In genomic region chr11:47160753-47161133, GRCh38 we compare ENCODE assay signal across 14 cellular contexts. TPM values are rescaled to one million over a fixed set of nuclear protein-coding genes. Genes with fewer than 3 reads are reported as not detected.
DNase-seq lines count a peak whose midpoint lies in the region; ATAC-seq, FAIRE-seq and TF ChIP-seq lines count a peak whose summit lies in the region.
"Had no signal": no experiment of that assay in that cellular context is flagged by ENCODE, and none has a peak within 500 bp of the region (broad histone marks: within the 10 kb centered on the region; RNA-seq: fewer than 3 reads in every experiment).

No MANE protein-coding gene starts in this region.

- no peak overlapping the region for H3K27ac Mint-ChIP-seq in activated naive CD4-positive, alpha-beta T cell treated with anti-CD3 and anti-CD28 coated beads, Interleukin-2, amount 50 U/mL, for 72 hours
- peak overlapping the region; percentile 33 for H3K27ac Mint-ChIP-seq in neural progenitor cell
- H3K27ac Mint-ChIP-seq: activated naive CD4-positive, alpha-beta T cell treated with anti-CD3 and anti-CD28 coated beads for 36 hours; dendritic cell treated with granulocyte-macrophage colony-stimulating factor and Interleukin-4, amounts not matched to agents 40 ng/mL and 50 ng/mL, for 4 days; nephron progenitor cell had no signal

- H3K4me3 ChIP-seq in K562: no peak overlapping the region
- H3K4me3 ChIP-seq in neural progenitor cell: no peak overlapping the region
- H3K4me3 ChIP-seq in Karpas-422 (ENCODE audit: low read length): no peak overlapping the region
- H3K4me3 ChIP-seq: lung, PC-9 had no signal

- H3K9me3 Mint-ChIP-seq in activated naive CD4-positive, alpha-beta T cell treated with anti-CD3 and anti-CD28 coated beads, Interleukin-2, amount 50 U/mL, for 72 hours: no peaks in the 10 kb centered on the region
- no peaks in the 10 kb centered on the region for H3K9me3 Mint-ChIP-seq in neural progenitor cell
- H3K9me3 Mint-ChIP-seq: activated naive CD4-positive, alpha-beta T cell treated with anti-CD3 and anti-CD28 coated beads for 36 hours; dendritic cell treated with granulocyte-macrophage colony-stimulating factor and Interleukin-4, amounts not matched to agents 40 ng/mL and 50 ng/mL, for 4 days; nephron progenitor cell had no signal

- H3K9me1 ChIP-seq in K562 (ENCODE audit: control insufficient read depth, insufficient read depth, low read length): peaks cover 2% of the 10 kb centered on the region

- no peak for TF ChIP-seq RAD21 in K562 (CRISPR knock-in tag; conservative IDR thresholded peaks at IDR 0.05 in 1 of 2, IDR thresholded peaks at IDR 0.05 in 1 of 2)

- CTCF ChIA-PET in K562 (lab: Yijun Ruan, JAX; ENCODE audit: low intra/inter-chr PET ratio): interaction anchor here (0.5 to 3.9 kb wide), 5 partner anchors 98 to 334 kb away, joined by 3 to 27 read pairs (median 3); no protein-coding TSS in a partner anchor

- peaks cover 29% of the 10 kb centered on the region for H3F3A ChIP-seq in neural progenitor cell (ENCODE audit: low read depth)

- peaks cover 3% of the 10 kb centered on the region for H3K4me1 Mint-ChIP-seq in neural progenitor cell

- DNase-seq in activated naive CD4-positive, alpha-beta T cell treated with anti-CD3 and anti-CD28 coated beads, Interleukin-2, amount 50 U/mL, for 72 hours (ENCODE audit: low spot score in 2 of 2): no peak
- no peak for DNase-seq in activated naive CD4-positive, alpha-beta T cell (lab: John Stamatoyannopoulos, UW)
- DNase-seq in K562 (ENCODE audit: extremely low read depth in 1 of 4, low spot score in 3 of 4): peak in 1 of 4 experiments; percentile 16
- DNase-seq in neural progenitor cell (ENCODE audit: low spot score): no peak
- DNase-seq in Karpas-422: no peak
- DNase-seq in NCI-H1930 (lab: John Stamatoyannopoulos, UW): no peak

- H3K4me2 ChIP-seq in K562 (ENCODE audit: insufficient read depth, low read length): no peak overlapping the region
- H3K4me2 ChIP-seq in neural progenitor cell: no peak overlapping the region
- no peak overlapping the region for H3K4me2 ChIP-seq in Karpas-422 (ENCODE audit: low read depth, low read length, poor library complexity, severe bottlenecking)
- H3K4me2 ChIP-seq: PC-9 had no signal

- peaks cover 27% of the 10 kb centered on the region; the same call in 2 of the 3 replicates for H3K36me3 ChIP-seq in K562 (ENCODE audit: control insufficient read depth, insufficient read depth, low read length)
- H3K36me3 ChIP-seq in neural progenitor cell: no peaks in the 10 kb centered on the region
- no peaks in the 10 kb centered on the region; the same call in 1 of the 2 replicates for H3K36me3 ChIP-seq in Karpas-422 (ENCODE audit: insufficient read depth, low read length)

- H3K4me1 ChIP-seq in K562 (replicated peaks in 1 of 2; ENCODE audit: control insufficient read depth in 2 of 2, insufficient read depth in 2 of 2, low read length in 2 of 2) (peaks cover 0 to 21% of the 10 kb centered on the region in 2 experiments; a peak in 2 of 5 replicates), neural progenitor cell (no peaks in the 10 kb centered on the region), Karpas-422 (ENCODE audit: low read length) (no peaks in the 10 kb centered on the region)

- intact Hi-C loops in K562 (cut with micrococcal nuclease): loop anchor here (2.0 kb wide), 1 partner anchor 272 kb away; no protein-coding TSS in a partner anchor

- no peaks in the 10 kb centered on the region for H3K36me3 Mint-ChIP-seq in activated naive CD4-positive, alpha-beta T cell treated with anti-CD3 and anti-CD28 coated beads, Interleukin-2, amount 50 U/mL, for 72 hours
- peaks cover 9% of the 10 kb centered on the region for H3K36me3 Mint-ChIP-seq in neural progenitor cell

- H3K27me3 ChIP-seq in K562 (ENCODE audit: control insufficient read depth in 2 of 2, insufficient read depth in 2 of 2, low read length in 2 of 2) (no peaks in the 10 kb centered on the region), neural progenitor cell (no peaks in the 10 kb centered on the region), Karpas-422 (ENCODE audit: low read length) (no peaks in the 10 kb centered on the region)

- no peak for TF ChIP-seq POLR2A in K562 (conservative IDR thresholded peaks at IDR 0.05)

- no peak for FAIRE-seq in K562 (lab: Jason Lieb, UNC)

- H3K27ac ChIP-seq in K562 (ENCODE audit: extremely low read depth, low read depth, low read length) (no peak overlapping the region), neural progenitor cell (no peak overlapping the region), Karpas-422 (ENCODE audit: low read length) (no peak overlapping the region)
- H3K27ac ChIP-seq: PC-9, VCaP had no signal

- no peak overlapping the region for H3K4me3 Mint-ChIP-seq in neural progenitor cell
- H3K4me3 Mint-ChIP-seq: activated naive CD4-positive, alpha-beta T cell treated with anti-CD3 and anti-CD28 coated beads for 36 hours; dendritic cell treated with granulocyte-macrophage colony-stimulating factor and Interleukin-4, amounts not matched to agents 40 ng/mL and 50 ng/mL, for 4 days; nephron progenitor cell had no signal

- H3K9me3 ChIP-seq in K562 (replicated peaks; ENCODE audit: control insufficient read depth, insufficient read depth, low read depth, low read length) (no peaks in the 10 kb centered on the region), neural progenitor cell (ENCODE audit: low read depth) (no peaks in the 10 kb centered on the region), Karpas-422 (ENCODE audit: low read length) (no peaks in the 10 kb centered on the region)

- H3K79me2 ChIP-seq in K562 (ENCODE audit: control insufficient read depth, insufficient read depth, low read length) (no peaks in the 10 kb centered on the region), neural progenitor cell (ENCODE audit: low read depth) (no peaks in the 10 kb centered on the region), Karpas-422 (ENCODE audit: low read length) (no peaks in the 10 kb centered on the region)

- TF ChIP-seq CTCF in K562 (IDR thresholded peaks at IDR 0.05 in 2 of 3, conservative IDR thresholded peaks at IDR 0.05 in 1 of 3; ENCODE audit: insufficient read depth in 2 of 3, low read depth in 1 of 3, low read length in 3 of 3) (no peak), neural progenitor cell (IDR thresholded peaks at IDR 0.05) (no peak)

- no peaks in the 10 kb centered on the region for H3K9me2 ChIP-seq in Karpas-422 (replicated peaks; ENCODE audit: insufficient read depth, low read length)

- TF ChIP-seq EP300 in K562 (IDR thresholded peaks at IDR 0.05; ENCODE audit: low read length): no peak

- peaks cover 17% of the 10 kb centered on the region for H4K20me1 ChIP-seq in K562 (replicated peaks; ENCODE audit: control insufficient read depth, insufficient read depth, low read length)
- peaks cover 15% of the 10 kb centered on the region for H4K20me1 ChIP-seq in neural progenitor cell (ENCODE audit: low read depth)
- H4K20me1 ChIP-seq in Karpas-422 (ENCODE audit: insufficient read depth, low read depth, low read length): no peaks in the 10 kb centered on the region; the same call in 1 of the 2 replicates

- H3K9ac ChIP-seq in K562 (ENCODE audit: insufficient read depth in 1 of 2, low read depth in 2 of 2, low read length in 2 of 2): peak overlapping the region in 1 of 2 experiments; percentile 30; a peak in 1 of 4 replicates
- H3K9ac ChIP-seq in neural progenitor cell: no peak overlapping the region
- no peak overlapping the region for H3K9ac ChIP-seq in Karpas-422 (ENCODE audit: low read length)

- ATAC-seq in activated naive CD4-positive, alpha-beta T cell treated with anti-CD3 and anti-CD28 coated beads, Interleukin-2, amount 50 U/mL, for 72 hours: peak; percentile 10 to 11
- peak; percentile 5 for ATAC-seq in HG03354 (IDR thresholded peaks at IDR 0.05; ENCODE audit: poor library complexity, severe bottlenecking, unreplicated experiment)
- ATAC-seq in K562: peak; percentile 4; the same call in 2 of the 3 replicates
- ATAC-seq in HG02840 (IDR thresholded peaks at IDR 0.05; ENCODE audit: low FRiP score, unreplicated experiment): no peak

- POLR2A ChIA-PET in K562 (lab: Yijun Ruan, JAX): interaction anchor here (0.7 to 1.2 kb wide), 3 partner anchors 12 to 54 kb away, joined by 3 to 5 read pairs (median 3); partner anchors contain the start of gene DDB2

- H2AFZ ChIP-seq in K562 (ENCODE audit: low read depth, low read length) (no peak overlapping the region), neural progenitor cell (replicated peaks) (no peak overlapping the region), Karpas-422 (ENCODE audit: low read length) (no peak overlapping the region)
- H2AFZ ChIP-seq: PC-9 had no signal

- no TSS peak for BruUV-seq in K562 (replicated peaks; lab: Mats Ljungman, UMichigan)

- WGBS in K562 (ENCODE audit: insufficient coverage, low coverage, missing lambda C conversion rate): 90% methylated on average over 2 of the region's 5 CpGs

- in situ Hi-C loops in K562 (cut with MboI): loop anchor here (5.0 kb wide), 1 partner anchor 273 kb away; no protein-coding TSS in a partner anchor

- H3K27me3 Mint-ChIP-seq in neural progenitor cell (ENCODE audit: insufficient read depth, low read depth): peaks cover 4% of the 10 kb centered on the region
- H3K27me3 Mint-ChIP-seq: dendritic cell treated with granulocyte-macrophage colony-stimulating factor and Interleukin-4, amounts not matched to agents 40 ng/mL and 50 ng/mL, for 4 days had no signal

RNA-seq across cellular contexts. Expression of gene ARFGAP2, which starts 15.9 kb away (rescaled TPM):
- 100 to 1,000 TPM in 1 of 2 donors, 10 to 100 TPM in 1; 84.8 to 125 TPM for total RNA-seq in activated naive CD4-positive, alpha-beta T cell treated with anti-CD3 and anti-CD28 coated beads, Interleukin-2, amount 50 U/mL, for 72 hours
- 359 and 833 TPM in 2 replicates for total RNA-seq in K562 (2011; cell fraction: chromatin; rRNA removed; ENCODE audit: low replicate concordance)
- total RNA-seq in K562 (2011; cell fraction: nucleolus; rRNA removed): 445 and 463 TPM in 2 replicates
- 399 and 402 TPM in 2 replicates for total RNA-seq in K562 (2011; cell fraction: nucleoplasm; rRNA removed)
- total RNA-seq in K562 (2014; rRNA removed) (97.6 and 107 TPM in 2 replicates), K562 (2014; rRNA removed; fragmentation: Illumina TruSeq; extraction: Trizol) (65.0 and 78.6 TPM in 2 replicates), K562 (2015; rRNA removed; fragmentation: Illumina TruSeq; extraction: Trizol) (78.4 and 83.2 TPM in 2 replicates), K562 (2021) (93.4 and 102 TPM in 2 replicates), neural progenitor cell (ENCODE audit: low replicate concordance) (95.0 and 160 TPM in 2 replicates)
- polyA plus RNA-seq in K562 (2011; rRNA removed) (96.3 and 120 TPM in 2 replicates), K562 (2014; fragmentation: Illumina TruSeq; extraction: Trizol) (122 and 140 TPM in 2 replicates), K562 (2014; fragmentation: Nextera tagmentation; extraction: Ambion mirVana) (10 to 100 TPM; 29.1 to 42.1 TPM), K562 (2014; rRNA removed) (90.1 and 90.8 TPM in 2 replicates)
- 199 and 200 TPM in 2 replicates for polyA plus RNA-seq in K562 (2011; cell fraction: cytosol; rRNA removed)
- 212 and 227 TPM in 2 replicates for polyA plus RNA-seq in K562 (2011; cell fraction: nucleus; rRNA removed)
- polyA plus RNA-seq in K562 (2012): 69.1 and 93.2 TPM in 2 replicates
- polyA minus RNA-seq in K562 (2011; rRNA and poly(A)+ RNA removed): 112 and 121 TPM in 2 replicates
- polyA minus RNA-seq in K562 (2011; cell fraction: cytosol; rRNA and poly(A)+ RNA removed): 55.3 and 58.2 TPM in 2 replicates
- 104 and 166 TPM in 2 replicates for polyA minus RNA-seq in K562 (2011; cell fraction: nucleus; rRNA and poly(A)+ RNA removed)
- total RNA-seq in Karpas-422 (2014; rRNA removed; shearing (Covaris generic); ENCODE audit: low replicate concordance): 68.6 and 139 TPM in 2 replicates

RNA-seq across cellular contexts. Expression of gene PACSIN3, which starts 25.5 kb away (rescaled TPM):
- total RNA-seq in activated naive CD4-positive, alpha-beta T cell treated with anti-CD3 and anti-CD28 coated beads, Interleukin-2, amount 50 U/mL, for 72 hours: 10 to 100 TPM; 10.5 to 17.1 TPM
- 3.9 and 14.6 TPM in 2 replicates for total RNA-seq in K562 (2011; cell fraction: chromatin; rRNA removed; ENCODE audit: low replicate concordance)
- 11.6 and 12.7 TPM in 2 replicates for total RNA-seq in K562 (2011; cell fraction: nucleolus; rRNA removed)
- 6.0 and 7.3 TPM in 2 replicates for total RNA-seq in K562 (2011; cell fraction: nucleoplasm; rRNA removed)
- total RNA-seq in K562 (2014; rRNA removed) (15.5 and 18.8 TPM in 2 replicates), K562 (2014; rRNA removed; fragmentation: Illumina TruSeq; extraction: Trizol) (1.5 and 3.5 TPM in 2 replicates), K562 (2015; rRNA removed; fragmentation: Illumina TruSeq; extraction: Trizol) (8.8 and 9.6 TPM in 2 replicates), K562 (2021) (13.8 and 18.1 TPM in 2 replicates), neural progenitor cell (ENCODE audit: low replicate concordance) (7.1 and 11.2 TPM in 2 replicates)
- polyA plus RNA-seq in K562 (2011; rRNA removed) (6.8 and 7.1 TPM in 2 replicates), K562 (2014; fragmentation: Illumina TruSeq; extraction: Trizol) (7.1 and 9.8 TPM in 2 replicates), K562 (2014; fragmentation: Nextera tagmentation; extraction: Ambion mirVana) (under 1 TPM; 0.13 to 0.17 TPM), K562 (2014; rRNA removed) (14.5 and 15.0 TPM in 2 replicates)
- 6.5 and 12.3 TPM in 2 replicates for polyA plus RNA-seq in K562 (2011; cell fraction: cytosol; rRNA removed)
- 6.2 and 9.6 TPM in 2 replicates for polyA plus RNA-seq in K562 (2011; cell fraction: nucleus; rRNA removed)
- polyA plus RNA-seq in K562 (2012): 7.3 and 10.4 TPM in 2 replicates
- polyA minus RNA-seq in K562 (2011; rRNA and poly(A)+ RNA removed): 1.9 and 3.0 TPM in 2 replicates
- 8.0 and 17.4 TPM in 2 replicates for polyA minus RNA-seq in K562 (2011; cell fraction: cytosol; rRNA and poly(A)+ RNA removed)
- 4.7 and 5.0 TPM in 2 replicates for polyA minus RNA-seq in K562 (2011; cell fraction: nucleus; rRNA and poly(A)+ RNA removed)
- 1.1 and 5.9 TPM in 2 replicates for total RNA-seq in Karpas-422 (2014; rRNA removed; shearing (Covaris generic); ENCODE audit: low replicate concordance)

RNA-seq across cellular contexts. Expression of gene DDB2, which starts 54.0 kb away (rescaled TPM):
- 100 to 1,000 TPM; 194 to 486 TPM for total RNA-seq in activated naive CD4-positive, alpha-beta T cell treated with anti-CD3 and anti-CD28 coated beads, Interleukin-2, amount 50 U/mL, for 72 hours
- total RNA-seq in K562 (2011; cell fraction: chromatin; rRNA removed; ENCODE audit: low replicate concordance): 56.3 and 66.6 TPM in 2 replicates
- 38.7 TPM in 2 replicates for total RNA-seq in K562 (2011; cell fraction: nucleolus; rRNA removed)
- 45.0 and 46.9 TPM in 2 replicates for total RNA-seq in K562 (2011; cell fraction: nucleoplasm; rRNA removed)
- total RNA-seq in K562 (2014; rRNA removed) (12.7 and 13.3 TPM in 2 replicates), K562 (2014; rRNA removed; fragmentation: Illumina TruSeq; extraction: Trizol) (8.7 and 9.0 TPM in 2 replicates), K562 (2015; rRNA removed; fragmentation: Illumina TruSeq; extraction: Trizol) (10.1 and 10.9 TPM in 2 replicates), K562 (2021) (9.0 and 10.5 TPM in 2 replicates), neural progenitor cell (ENCODE audit: low replicate concordance) (61.4 and 76.9 TPM in 2 replicates)
- polyA plus RNA-seq in K562 (2011; rRNA removed) (17.1 and 17.5 TPM in 2 replicates), K562 (2014; fragmentation: Illumina TruSeq; extraction: Trizol) (10.1 and 10.4 TPM in 2 replicates), K562 (2014; fragmentation: Nextera tagmentation; extraction: Ambion mirVana) (10 to 100 TPM in 1 of 2 experiments, 1 to 10 TPM in 1; 9.0 to 10.3 TPM), K562 (2014; rRNA removed) (12.0 and 18.6 TPM in 2 replicates)
- polyA plus RNA-seq in K562 (2011; cell fraction: cytosol; rRNA removed): 12.9 and 16.0 TPM in 2 replicates
- polyA plus RNA-seq in K562 (2011; cell fraction: nucleus; rRNA removed): 54.5 and 57.5 TPM in 2 replicates
- polyA plus RNA-seq in K562 (2012): 11.5 and 20.9 TPM in 2 replicates
- polyA minus RNA-seq in K562 (2011; rRNA and poly(A)+ RNA removed): 12.9 and 16.8 TPM in 2 replicates
- polyA minus RNA-seq in K562 (2011; cell fraction: cytosol; rRNA and poly(A)+ RNA removed): 5.5 and 8.0 TPM in 2 replicates
- polyA minus RNA-seq in K562 (2011; cell fraction: nucleus; rRNA and poly(A)+ RNA removed): 17.4 and 23.8 TPM in 2 replicates
- 21.1 and 26.4 TPM in 2 replicates for total RNA-seq in Karpas-422 (2014; rRNA removed; shearing (Covaris generic); ENCODE audit: low replicate concordance)
